Comparison of ENCODE assay signal across 14 cellular contexts in the genomic region with DNA sequence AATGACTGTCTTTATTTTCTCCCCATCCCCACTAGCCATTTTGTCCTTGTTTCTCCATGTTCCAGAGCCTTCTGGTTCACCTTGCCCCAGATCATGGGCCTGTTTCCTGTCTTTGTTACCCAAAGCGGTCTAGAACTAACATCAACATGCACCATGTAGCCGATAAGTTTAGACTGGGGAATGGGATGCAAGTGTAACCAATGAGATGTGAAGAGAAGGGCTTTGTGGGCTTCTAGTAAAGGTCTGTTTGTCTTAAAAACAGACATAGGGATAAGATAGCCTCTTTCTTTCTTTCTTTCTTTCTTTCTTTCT. TPM values are rescaled to one million over a fixed set of nuclear protein-coding genes. Genes with fewer than 3 reads are reported as not detected.
DNase-seq lines count a peak whose midpoint lies in the region; ATAC-seq and TF ChIP-seq lines count a peak whose summit lies in the region.
"Had no signal": no experiment of that assay in that cellular context is flagged by ENCODE, and none has a peak within 500 bp of the region (broad histone marks: within the 10 kb centered on the region; RNA-seq: fewer than 3 reads in every experiment).

No MANE protein-coding gene starts in this region.

- peak; percentile 6 for DNase-seq in activated effector memory CD4-positive, alpha-beta T cell treated with anti-CD3 and anti-CD28 coated beads, Interleukin-2, amount 50 U/mL, for 16 hours
- DNase-seq in activated effector memory CD4-positive, alpha-beta T cell treated with Interleukin-2 at 50 U/mL for 16 hours = no peak
- no peak for DNase-seq in activated T-helper 1 cell treated with anti-CD3 and anti-CD28 coated beads, Interleukin-12 subunit alpha, Interleukin-12 subunit beta, Interleukin-2, Interleukin-4 antibody, amounts not matched to agents 30 ng/mL and 10 ng/mL and 1 ng/mL, durations not matched to agents 14 hours and 24 hours and 36 hours (ENCODE audit: low spot score)
- peak in 1 of 3 donors; percentile 3 for DNase-seq in right lobe of liver
- no peak for DNase-seq in tibial nerve (ENCODE audit: low spot score in 2 of 2)
- no peak for DNase-seq in medulla oblongata (ENCODE audit: extremely low spot score)
- no peak for DNase-seq in EL
- DNase-seq: cortex of kidney; mammary epithelial cell; NCI-H1694; NK-92 treated with Interleukin-12 subunit alpha and Interleukin-12 subunit beta, amount 100 ng/mL, for 24 hours had no signal

- H3K4me3 ChIP-seq in right lobe of liver (no peak overlapping the region), tibial nerve (no peak overlapping the region)

- ATAC-seq in right lobe of liver (no peak), HG02938 (IDR thresholded peaks at IDR 0.05; ENCODE audit: unreplicated experiment) (no peak)

- peaks cover 33% of the 10 kb centered on the region for H3K36me3 Mint-ChIP-seq in activated T-helper 1 cell treated with anti-CD3 and anti-CD28 coated beads, Interleukin-12 subunit alpha, Interleukin-12 subunit beta, Interleukin-2, Interleukin-4 antibody, amounts not matched to agents 30 ng/mL and 10 ng/mL and 1 ng/mL, durations not matched to agents 14 hours and 24 hours and 36 hours (ENCODE audit: low read depth)

- no peaks in the 10 kb centered on the region for H3K27me3 ChIP-seq in right lobe of liver
- H3K27me3 ChIP-seq in tibial nerve = no peaks in the 10 kb centered on the region

- no peak for TF ChIP-seq POLR2A in right lobe of liver (IDR thresholded peaks at IDR 0.05)
- no peak for TF ChIP-seq POLR2A in tibial nerve (IDR thresholded peaks at IDR 0.05)

- H3K4me1 ChIP-seq in right lobe of liver (no peaks in the 10 kb centered on the region), tibial nerve (peaks cover 0 to 40% (median 19%) of the 10 kb centered on the region in 4 donors)

- no peaks in the 10 kb centered on the region for H3K36me3 ChIP-seq in right lobe of liver
- H3K36me3 ChIP-seq in tibial nerve = no peaks in the 10 kb centered on the region

- no peaks in the 10 kb centered on the region for H3K9me3 Mint-ChIP-seq in activated T-helper 1 cell treated with anti-CD3 and anti-CD28 coated beads, Interleukin-12 subunit alpha, Interleukin-12 subunit beta, Interleukin-2, Interleukin-4 antibody, amounts not matched to agents 30 ng/mL and 10 ng/mL and 1 ng/mL, durations not matched to agents 14 hours and 24 hours and 36 hours

- peak overlapping the region; percentile 82 for H3K27ac Mint-ChIP-seq in activated T-helper 1 cell treated with anti-CD3 and anti-CD28 coated beads, Interleukin-12 subunit alpha, Interleukin-12 subunit beta, Interleukin-2, Interleukin-4 antibody, amounts not matched to agents 30 ng/mL and 10 ng/mL and 1 ng/mL, durations not matched to agents 14 hours and 24 hours and 36 hours

- 86% methylated on average over 2 of the region's 2 CpGs for WGBS in right lobe of liver (ENCODE audit: insufficient coverage, low coverage, low lambda C conversion rate, missing lambda C conversion rate)
- 85 to 92% methylated on average over 2 of the region's 2 CpGs for WGBS in tibial nerve, 2 donors

- H3K4me3 Mint-ChIP-seq in activated T-helper 1 cell treated with anti-CD3 and anti-CD28 coated beads, Interleukin-12 subunit alpha, Interleukin-12 subunit beta, Interleukin-2, Interleukin-4 antibody, amounts not matched to agents 30 ng/mL and 10 ng/mL and 1 ng/mL, durations not matched to agents 14 hours and 24 hours and 36 hours = peak overlapping the region; percentile 47

- H3K27ac ChIP-seq in right lobe of liver (peak overlapping the region in 2 of 3 donors; percentile 21 to 57), tibial nerve (peak overlapping the region in 3 of 4 donors; percentile 60 to 81 (median 68))

- H3K27me3 Mint-ChIP-seq in activated T-helper 1 cell treated with anti-CD3 and anti-CD28 coated beads, Interleukin-12 subunit alpha, Interleukin-12 subunit beta, Interleukin-2, Interleukin-4 antibody, amounts not matched to agents 30 ng/mL and 10 ng/mL and 1 ng/mL, durations not matched to agents 14 hours and 24 hours and 36 hours (ENCODE audit: insufficient read depth) = no peaks in the 10 kb centered on the region

- peaks cover 77% of the 10 kb centered on the region for H3K4me1 Mint-ChIP-seq in activated T-helper 1 cell treated with anti-CD3 and anti-CD28 coated beads, Interleukin-12 subunit alpha, Interleukin-12 subunit beta, Interleukin-2, Interleukin-4 antibody, amounts not matched to agents 30 ng/mL and 10 ng/mL and 1 ng/mL, durations not matched to agents 14 hours and 24 hours and 36 hours (ENCODE audit: low read depth)

- intact Hi-C loops in activated T-helper 1 cell treated with anti-CD3 and anti-CD28 coated beads, Interleukin-12 subunit alpha, Interleukin-12 subunit beta, Interleukin-2, Interleukin-4 antibody, amounts not matched to agents 30 ng/mL and 10 ng/mL and 1 ng/mL, durations not matched to agents 14 hours and 24 hours and 36 hours (cut with micrococcal nuclease) = no loop called here
- intact Hi-C loops in right lobe of liver (cut with DNase I) = no loop called here

- TF ChIP-seq CTCF in right lobe of liver (IDR thresholded peaks at IDR 0.05) (no peak), tibial nerve (IDR thresholded peaks at IDR 0.05) (no peak)

- H3K9me3 ChIP-seq in right lobe of liver (no peaks in the 10 kb centered on the region), tibial nerve (no peaks in the 10 kb centered on the region)

- TF ChIP-seq EP300 in tibial nerve (IDR thresholded peaks at IDR 0.05) = no peak

RNA-seq across cellular contexts. Expression of a gene that starts 25.7 kb away (rescaled TPM):
- total RNA-seq in activated T-helper 1 cell treated with anti-CD3 and anti-CD28 coated beads, Interleukin-12 subunit alpha, Interleukin-12 subunit beta, Interleukin-2, Interleukin-4 antibody, amounts not matched to agents 30 ng/mL and 10 ng/mL and 1 ng/mL, durations not matched to agents 14 hours and 24 hours and 36 hours = 60.9 and 61.2 TPM in 2 replicates
- total RNA-seq in right lobe of liver = 1 to 10 TPM; 3.5 to 8.1 (median 5.5) TPM
- total RNA-seq in tibial nerve = 10 to 100 TPM; 22.8 to 55.3 (median 42.1) TPM
- total RNA-seq: Daoy had no signal

RNA-seq across cellular contexts. Expression of a gene that starts 53.3 kb away (rescaled TPM):
- total RNA-seq in activated T-helper 1 cell treated with anti-CD3 and anti-CD28 coated beads, Interleukin-12 subunit alpha, Interleukin-12 subunit beta, Interleukin-2, Interleukin-4 antibody, amounts not matched to agents 30 ng/mL and 10 ng/mL and 1 ng/mL, durations not matched to agents 14 hours and 24 hours and 36 hours = not detected in 2 replicates
- total RNA-seq in right lobe of liver (not detected), tibial nerve (not detected)
- total RNA-seq: Daoy, glomerular endothelial cell, mammary epithelial cell had no signal
